ENCODE assay signal across 8 cellular contexts in the genomic region with DNA sequence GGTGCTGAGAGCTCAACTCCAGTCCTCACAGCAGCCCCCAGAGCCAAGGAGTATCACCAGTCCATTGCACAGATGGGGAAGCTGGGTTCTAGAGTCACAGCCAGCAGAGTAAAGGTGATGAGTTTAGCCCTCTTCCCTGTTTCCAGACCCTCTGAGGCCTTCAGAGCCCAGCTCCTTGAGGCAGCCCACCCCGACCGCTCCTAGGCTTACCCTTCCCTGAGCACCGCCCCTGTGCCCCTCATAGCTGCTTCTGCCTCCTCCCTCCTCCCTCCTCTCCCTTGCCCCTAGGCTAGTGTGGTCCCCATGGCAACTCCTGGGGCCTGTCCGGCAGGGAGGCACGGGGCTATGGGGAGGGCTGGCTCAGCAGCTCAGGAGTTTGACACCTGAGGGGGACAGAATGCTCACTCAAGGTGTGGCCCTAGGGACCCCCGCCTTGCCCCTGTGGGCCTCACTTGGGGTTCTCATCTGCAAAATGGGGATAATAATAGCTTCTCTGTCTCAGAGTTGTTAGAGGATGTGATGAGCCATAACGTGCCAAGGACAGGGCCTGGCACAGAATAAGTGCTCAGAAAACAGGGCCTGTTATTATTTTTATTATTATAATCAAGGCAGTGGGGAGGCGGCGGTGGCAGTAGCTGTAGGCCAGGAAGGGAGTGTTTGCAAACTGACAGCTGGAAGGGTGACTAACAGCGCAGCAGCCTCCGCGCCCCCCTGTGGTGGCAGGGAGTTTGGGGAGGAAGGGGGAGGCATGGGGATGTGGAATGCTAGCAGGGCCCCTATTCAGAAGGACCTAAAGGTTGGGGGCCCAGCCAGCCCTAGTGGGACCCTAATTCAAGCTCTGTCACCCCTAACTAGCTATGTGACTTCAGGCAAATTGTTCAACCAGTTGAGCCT. TPM values are rescaled to one million over a fixed set of nuclear protein-coding genes. Genes with fewer than 3 reads are reported as not detected.
DNase-seq lines count a peak whose midpoint lies in the region; ATAC-seq and TF ChIP-seq lines count a peak whose summit lies in the region.

No MANE protein-coding gene starts in this region.

- WGBS in heart right ventricle, 2 donors, result 79 to 82% methylated on average over 12 of the region's 12 CpGs

- H3K27me3 ChIP-seq in heart right ventricle (no peaks in the 10 kb centered on the region), upper lobe of right lung (no peaks in the 10 kb centered on the region)

- H3K9me3 ChIP-seq in heart right ventricle, result no peaks in the 10 kb centered on the region
- no peaks in the 10 kb centered on the region for H3K9me3 ChIP-seq in upper lobe of right lung

- intact Hi-C loops in left ventricle myocardium superior (cut with micrococcal nuclease), result no loop called here
- intact Hi-C loops in heart right ventricle (cut with DNase I), result no loop called here
- intact Hi-C loops in upper lobe of right lung (cut with DNase I), result no loop called here

- H3K4me1 ChIP-seq in heart right ventricle (peaks cover 20 to 95% (median 64%) of the 10 kb centered on the region in 9 donors), upper lobe of right lung (peaks cover 54% of the 10 kb centered on the region)

- no peak for ATAC-seq in left ventricle myocardium superior
- no peak for ATAC-seq in heart right ventricle
- peak; percentile 15 for ATAC-seq in upper lobe of right lung

- H3K27ac ChIP-seq in heart right ventricle (peak overlapping the region in 2 of 10 donors; percentile 93 to 96), upper lobe of right lung (peak overlapping the region; percentile 12)

- H3K36me3 ChIP-seq in heart right ventricle, result peaks cover 0 to 35% (median 0%) of the 10 kb centered on the region in 9 donors
- peaks cover 3% of the 10 kb centered on the region for H3K36me3 ChIP-seq in upper lobe of right lung

- DNase-seq in left ventricle myocardium superior (peak; percentile 55), heart right ventricle (no peak), iris pigment epithelial cell (ENCODE audit: low read depth) (peak; percentile 39), upper lobe of right lung (peak; percentile 73), COLO829 (ENCODE audit: low spot score) (no peak), NCI-H1092 treated with DMSO at 0.1 percent for 48 hours (lab: John Stamatoyannopoulos, UW) (no peak), iPS-NIHi7 (ENCODE audit: extremely low spot score) (no peak)
- peak; percentile 57 to 65 for DNase-seq in activated T-helper 1 cell treated with anti-CD3 and anti-CD28 coated beads, Interleukin-2, amount 50 U/mL, for 16 hours (ENCODE audit: low read depth in 1 of 2, low spot score in 1 of 2)

- H3K4me3 ChIP-seq in heart right ventricle (peak overlapping the region in 1 of 10 donors; percentile 7), upper lobe of right lung (no peak overlapping the region)

- TF ChIP-seq CTCF in heart right ventricle (IDR thresholded peaks at IDR 0.05), result peak in 1 of 9 donors; percentile 50
- TF ChIP-seq CTCF in upper lobe of right lung (IDR thresholded peaks at IDR 0.05), result peak; percentile 31

RNA-seq across cellular contexts. Expression of a gene that starts 11.5 kb away (rescaled TPM):
- 45.8 TPM for total RNA-seq in left ventricle myocardium superior
- 10 to 100 TPM; 20.3 to 48.6 (median 24.8) TPM for total RNA-seq in heart right ventricle
- 10 to 100 TPM; 19.7 to 35.2 TPM for polyA plus RNA-seq in heart right ventricle
- total RNA-seq in upper lobe of right lung, result 65.6 TPM

RNA-seq across cellular contexts. Expression of a gene that starts 19.3 kb away (rescaled TPM):
- 23.5 TPM for total RNA-seq in left ventricle myocardium superior
- 10 to 100 TPM in 4 of 10 donors, 1 to 10 TPM in 6; 6.3 to 47.4 (median 9.0) TPM for total RNA-seq in heart right ventricle
- 10 to 100 TPM in 1 of 2 donors, under 1 TPM in 1; 0.03 to 18.4 TPM for polyA plus RNA-seq in heart right ventricle
- not detected for total RNA-seq in upper lobe of right lung

RNA-seq across cellular contexts. Expression of a gene that starts 33.0 kb away (rescaled TPM):
- 4.1 TPM for total RNA-seq in left ventricle myocardium superior
- total RNA-seq in heart right ventricle, result 1 to 10 TPM in 7 of 10 donors, under 1 TPM in 2, not detected in 1; 0.64 to 6.1 (median 1.3) TPM
- polyA plus RNA-seq in heart right ventricle, result 10 to 100 TPM in 1 of 2 donors, under 1 TPM in 1; 0.04 to 14.6 TPM
- total RNA-seq in upper lobe of right lung, result not detected

RNA-seq across cellular contexts. Expression of a gene that starts 44.7 kb away (rescaled TPM):
- not detected for total RNA-seq in left ventricle myocardium superior
- total RNA-seq in heart right ventricle, result under 1 TPM in 1 of 10 donors, not detected in 9; 0.11 TPM
- polyA plus RNA-seq in heart right ventricle, result not detected
- 0.32 TPM for total RNA-seq in upper lobe of right lung

RNA-seq across cellular contexts. Expression of a gene that starts 49.6 kb away (rescaled TPM):
- total RNA-seq in left ventricle myocardium superior (47.5 TPM), heart right ventricle (10 to 100 TPM; 21.3 to 44.0 (median 24.7) TPM), upper lobe of right lung (43.9 TPM)
- polyA plus RNA-seq in heart right ventricle, result 10 to 100 TPM; 22.5 to 56.3 TPM

Comparison
In these comparisons a context has a peak if more than half of its experiments do, and no peak if none do; other contexts are left out.
1. DNase-seq: peak in left ventricle myocardium superior (single experiment), activated T-helper 1 cell treated with anti-CD3 and anti-CD28 coated beads, Interleukin-2, amount 50 U/mL, for 16 hours (2 of 2), iris pigment epithelial cell (single experiment) and upper lobe of right lung (single experiment); none in heart right ventricle (0 of 2), COLO829 (single experiment), NCI-H1092 treated with DMSO at 0.1 percent for 48 hours (single experiment) and iPS-NIHi7 (single experiment).